Comparison of ENCODE assay signal across 17 cellular contexts in genomic region chr18:23853448-23854210, GRCh38.
"Had no signal": no experiment of that assay in that cellular context is flagged by ENCODE, and none has a peak within 500 bp of the region (broad histone marks: within the 10 kb centered on the region; RNA-seq: fewer than 3 reads in every experiment).

No MANE protein-coding gene starts in this region.

- H3K4me3 ChIP-seq: gastroesophageal sphincter, heart right ventricle, left lung, mucosa of descending colon, prostate gland, skin epidermis, tibial nerve, uterus had no signal

- H3K27me3 ChIP-seq: gastroesophageal sphincter, heart right ventricle, left lung, tibial nerve, uterus had no signal

- DNase-seq: activated CD4-positive, alpha-beta T cell treated with anti-CD3 and anti-CD28 coated beads, Interleukin-2, amount 50 U/mL, for 48 hours; activated T-cell treated with anti-CD3 and anti-CD28 coated beads for 4 hours; amniotic stem cell; effector memory CD4-positive, alpha-beta T cell; heart right ventricle; left lung; mucosa of descending colon; naive B cell; right cardiac atrium; stimulated activated CD4-positive, alpha-beta T cell treated with anti-CD3 and anti-CD28 coated beads, Interleukin-15, amount 100 ng/mL, for 24 hours; stimulated activated CD4-positive, alpha-beta T cell treated with anti-CD3 and anti-CD28 coated beads, Interleukin-2, amount 100 ng/mL, for 48 hours; uterus had no signal

- FAIRE-seq: TTC549 had no signal

- ATAC-seq: gastroesophageal sphincter, left lung, mucosa of descending colon, right cardiac atrium had no signal

- H3K4me1 ChIP-seq: gastroesophageal sphincter, left lung, prostate gland, tibial nerve, uterus had no signal

- H3K27ac ChIP-seq: gastroesophageal sphincter, heart right ventricle, left lung, prostate gland, skin epidermis, tibial nerve, uterus had no signal

- H3K36me3 ChIP-seq: left lung, prostate gland, uterus had no signal

- H3K9me3 ChIP-seq: gastroesophageal sphincter, heart right ventricle, left lung, mucosa of descending colon, prostate gland, tibial nerve, uterus had no signal
